20 cellular contexts compared by ENCODE assay signal in genomic region chr2:36541891-36542595, GRCh38. TPM values are rescaled to one million over a fixed set of nuclear protein-coding genes. Genes with fewer than 3 reads are reported as not detected.
DNase-seq lines count a peak whose midpoint lies in the region; ATAC-seq and TF ChIP-seq lines count a peak whose summit lies in the region.
"Had no signal": no experiment of that assay in that cellular context is flagged by ENCODE, and none has a peak within 500 bp of the region (broad histone marks: within the 10 kb centered on the region; RNA-seq: fewer than 3 reads in every experiment).

No MANE protein-coding gene starts in this region.

- no peak overlapping the region for H4K5ac ChIP-seq in H9 (ENCODE audit: insufficient read length, low read depth, low read length)

- no peaks in the 10 kb centered on the region for H3K79me1 ChIP-seq in H9 (ENCODE audit: insufficient read depth, low read depth, low read length, poor library complexity, severe bottlenecking)

- H3K4me3 Mint-ChIP-seq in H9, result no peak overlapping the region
- H3K4me3 Mint-ChIP-seq in chondrocyte (ENCODE audit: unreplicated experiment), result no peak overlapping the region
- H3K4me3 Mint-ChIP-seq: T-helper 1 cell treated with Interleukin-12 subunit alpha and Interleukin-12 subunit beta and Interleukin-4 antibody, amounts not matched to agents 30 μg/mL and 1 μg/mL, for 36 hours had no signal

- no peak for TF ChIP-seq CTCF in H9 (conservative IDR thresholded peaks at IDR 0.05)
- no peak for TF ChIP-seq CTCF in chondrocyte (IDR thresholded peaks at IDR 0.05)

- no CpG with 5 or more reads among the region's 4 CpGs for WGBS in H9 (ENCODE audit: extremely low coverage, insufficient read length, low lambda C conversion rate)

- H3K9ac ChIP-seq in H9 (ENCODE audit: extremely low read depth, insufficient read length, low read length), result no peak overlapping the region
- H3K9ac ChIP-seq in subcutaneous abdominal adipose tissue (ENCODE audit: low read length in 5 of 5), result no peak overlapping the region
- H3K9ac ChIP-seq: BLaER1 treated with 17β-estradiol and CSF1 and Interleukin-3, amounts not matched to agents 10 nM and 100 nM had no signal

- H3K4ac ChIP-seq in H9 (ENCODE audit: low read depth, low read length), result no peak overlapping the region

- no peak overlapping the region for H3K18ac ChIP-seq in H9 (ENCODE audit: insufficient read length, low read depth, low read length)

- no peak overlapping the region for H2BK12ac ChIP-seq in H9 (ENCODE audit: insufficient read length, low read depth, low read length)

- H3K27me3 Mint-ChIP-seq in H9 (ENCODE audit: low read depth) (no peaks in the 10 kb centered on the region), chondrocyte (ENCODE audit: low read depth) (no peaks in the 10 kb centered on the region)

- H4K20me1 ChIP-seq in H9 (ENCODE audit: control insufficient read depth, insufficient read depth, insufficient read length), result no peaks in the 10 kb centered on the region
- H4K20me1 ChIP-seq: BLaER1 treated with 17β-estradiol and CSF1 and Interleukin-3, amounts not matched to agents 10 nM and 100 nM had no signal

- no peak overlapping the region for H3K23ac ChIP-seq in H9 (ENCODE audit: insufficient read length, low read depth, low read length)

- no peak overlapping the region for H2BK120ac ChIP-seq in H9 (ENCODE audit: low read depth, low read length, poor library complexity, severe bottlenecking)

- H3K56ac ChIP-seq in H9 (ENCODE audit: insufficient read length, low read depth, low read length), result no peak overlapping the region

- no peak overlapping the region for H3K14ac ChIP-seq in H9 (ENCODE audit: insufficient read depth, low read length)

- H3K27me3 ChIP-seq in H9 (ENCODE audit: insufficient read depth, low read length) (no peaks in the 10 kb centered on the region), subcutaneous abdominal adipose tissue (ENCODE audit: control insufficient read depth in 5 of 5, insufficient read depth in 4 of 5, low read length in 5 of 5) (no peaks in the 10 kb centered on the region)
- H3K27me3 ChIP-seq: BLaER1 treated with 17β-estradiol and CSF1 and Interleukin-3, amounts not matched to agents 10 nM and 100 nM; cardiac muscle cell; upper lobe of right lung had no signal

- no peak overlapping the region for H4K91ac ChIP-seq in H9 (ENCODE audit: insufficient read length, low read depth, low read length)

- H3K36me3 Mint-ChIP-seq in H9 (ENCODE audit: insufficient read depth in 1 of 3, low read depth in 3 of 3) (peaks cover 8 to 43% (median 21%) of the 10 kb centered on the region in 3 experiments; a peak in 6 of 7 replicates), chondrocyte (ENCODE audit: low read depth) (peaks cover 29% of the 10 kb centered on the region)

- H3K4me1 ChIP-seq in H9 (ENCODE audit: insufficient read depth, low read length) (no peaks in the 10 kb centered on the region), subcutaneous abdominal adipose tissue (ENCODE audit: control insufficient read depth in 5 of 5, insufficient read depth in 5 of 5, low read length in 5 of 5) (peaks cover 0 to 18% (median 2%) of the 10 kb centered on the region in 5 donors)
- H3K4me1 ChIP-seq: upper lobe of right lung had no signal

- no peak overlapping the region for H3K4me2 ChIP-seq in H9 (ENCODE audit: insufficient read depth, insufficient read length, low read length)

- H3K27ac Mint-ChIP-seq in H9 (peak overlapping the region in 2 of 3 experiments; percentile 4 to 23; a peak in 4 of 7 replicates), chondrocyte (ENCODE audit: unreplicated experiment) (peak overlapping the region; percentile 49)
- H3K27ac Mint-ChIP-seq: activated naive CD4-positive, alpha-beta T cell treated with anti-CD3 and anti-CD28 coated beads, Interleukin-2, amount 50 U/mL, for 72 hours; T-helper 1 cell treated with Interleukin-12 subunit alpha and Interleukin-12 subunit beta and Interleukin-4 antibody, amounts not matched to agents 30 μg/mL and 1 μg/mL, for 36 hours had no signal

- H3K27ac ChIP-seq in H9 (ENCODE audit: insufficient read length, low read depth, low read length), result no peak overlapping the region
- peak overlapping the region; percentile 64 for H3K27ac ChIP-seq in subcutaneous abdominal adipose tissue (ENCODE audit: low read depth, low read length)
- H3K27ac ChIP-seq: BLaER1 treated with 17β-estradiol and CSF1 and Interleukin-3, amounts not matched to agents 10 nM and 100 nM; cardiac muscle cell; RWPE1; upper lobe of right lung had no signal

- no peak overlapping the region for H4K8ac ChIP-seq in H9 (replicated peaks; ENCODE audit: insufficient read length, low read depth, low read length)

- no peak overlapping the region for H2AFZ ChIP-seq in H9 (ENCODE audit: low read length)

- no peaks in the 10 kb centered on the region for H3K9me3 ChIP-seq in H9 (ENCODE audit: control insufficient read depth, low read depth, low read length)
- no peaks in the 10 kb centered on the region for H3K9me3 ChIP-seq in subcutaneous abdominal adipose tissue (ENCODE audit: control insufficient read depth in 5 of 5, low read length in 5 of 5)
- H3K9me3 ChIP-seq: BLaER1 treated with 17β-estradiol and CSF1 and Interleukin-3, amounts not matched to agents 10 nM and 100 nM; upper lobe of right lung had no signal

- no peaks in the 10 kb centered on the region for H3K9me3 Mint-ChIP-seq in H9
- no peaks in the 10 kb centered on the region for H3K9me3 Mint-ChIP-seq in chondrocyte (ENCODE audit: low read depth)
- H3K9me3 Mint-ChIP-seq: activated naive CD4-positive, alpha-beta T cell treated with anti-CD3 and anti-CD28 coated beads, Interleukin-2, amount 50 U/mL, for 72 hours; T-helper 1 cell treated with Interleukin-12 subunit alpha and Interleukin-12 subunit beta and Interleukin-4 antibody, amounts not matched to agents 30 μg/mL and 1 μg/mL, for 36 hours had no signal

- no peak overlapping the region for H3T11ph ChIP-seq in H9 (ENCODE audit: low read length)

- H2BK15ac ChIP-seq in H9 (ENCODE audit: low read depth, low read length), result no peak overlapping the region

- H2BK20ac ChIP-seq in H9 (ENCODE audit: low read depth, low read length, poor library complexity, severe bottlenecking), result no peak overlapping the region

- no peaks in the 10 kb centered on the region for H3K4me1 Mint-ChIP-seq in H9
- peaks cover 18% of the 10 kb centered on the region for H3K4me1 Mint-ChIP-seq in chondrocyte (ENCODE audit: low read depth)

- H3K36me3 ChIP-seq in subcutaneous abdominal adipose tissue (ENCODE audit: control insufficient read depth in 5 of 5, insufficient read depth in 5 of 5, low read length in 5 of 5), result peaks cover 56 to 83% (median 69%) of the 10 kb centered on the region in 5 donors
- H3K36me3 ChIP-seq: cardiac muscle cell had no signal

- H3K79me2 ChIP-seq in H9 (ENCODE audit: insufficient read depth, low read length), result no peaks in the 10 kb centered on the region

- H2BK5ac ChIP-seq in H9 (ENCODE audit: insufficient read length, low read length), result no peak overlapping the region

- no peak overlapping the region for H3K4me3 ChIP-seq in subcutaneous abdominal adipose tissue (ENCODE audit: low read depth in 1 of 5, low read length in 5 of 5)
- H3K4me3 ChIP-seq: BLaER1 treated with 17β-estradiol and CSF1 and Interleukin-3, amounts not matched to agents 10 nM and 100 nM; cardiac muscle cell; upper lobe of right lung had no signal

- no peak for DNase-seq in H9
- DNase-seq in chondrocyte (ENCODE audit: low spot score), result no peak
- DNase-seq in medulla oblongata (ENCODE audit: extremely low spot score), result peak; percentile 16
- DNase-seq in MV-4-11 (lab: John Stamatoyannopoulos, UW), result no peak
- DNase-seq: activated CD4-positive, alpha-beta T cell treated with anti-CD3 and anti-CD28 coated beads for 1 hour; activated CD8-positive, alpha-beta memory T cell treated with anti-CD3 and anti-CD28 coated beads, Interleukin-2, amount 50 U/mL, for 4 hours; HCEC 1CT; NCI-H2081 treated with DMSO at 0.1 percent for 48 hours; NCI-H69; posterior cingulate gyrus; stimulated activated CD8-positive, alpha-beta memory T cell treated with anti-CD3 and anti-CD28 coated beads, Interleukin-4, amount 100 ng/mL, for 48 hours; upper lobe of right lung had no signal

- ATAC-seq in GM19324 (IDR thresholded peaks at IDR 0.05; ENCODE audit: low FRiP score, unreplicated experiment) (no peak), HG03039 (IDR thresholded peaks at IDR 0.05; ENCODE audit: unreplicated experiment) (no peak)
- ATAC-seq: activated naive CD4-positive, alpha-beta T cell treated with anti-CD3 and anti-CD28 coated beads, Interleukin-2, amount 50 U/mL, for 72 hours; upper lobe of right lung had no signal

- no peak overlapping the region for H2AK5ac ChIP-seq in H9 (ENCODE audit: insufficient read length, low read length)

- H3K23me2 ChIP-seq in H9 (ENCODE audit: insufficient read length, low read depth, low read length, poor library complexity, severe bottlenecking), result no peaks in the 10 kb centered on the region

RNA-seq across cellular contexts. Expression of gene FEZ2, which starts 55.9 kb away (rescaled TPM):
- total RNA-seq in H9 (2021) (22.0 and 27.7 TPM in 2 replicates), chondrocyte (46.8 to 49.8 TPM (median 47.0 TPM) in 3 replicates)
